ENCODE assay signal across 8 cellular contexts in the genomic region with DNA sequence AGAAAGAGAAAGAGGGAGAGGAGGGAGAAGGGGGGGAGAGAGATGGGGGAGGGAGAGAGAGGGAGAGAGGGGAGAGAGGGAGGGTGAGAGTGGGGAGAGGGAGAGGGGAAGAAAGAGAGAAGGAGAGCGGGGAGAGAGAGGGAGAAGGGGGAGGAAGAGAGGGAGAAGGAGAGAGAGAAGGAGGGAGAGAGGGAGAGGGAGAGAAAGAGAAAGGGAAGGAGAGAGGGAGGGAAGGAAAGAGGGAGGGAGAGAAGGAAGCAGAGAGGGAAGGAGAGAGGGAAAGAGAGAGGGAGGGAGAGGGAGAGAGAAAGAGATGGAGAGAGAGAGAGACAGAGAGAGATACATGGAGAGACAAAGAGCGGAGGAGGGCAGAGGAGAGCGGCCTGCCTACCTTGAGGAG. TPM values are rescaled to one million over a fixed set of nuclear protein-coding genes. Genes with fewer than 3 reads are reported as not detected.
"Had no signal": no experiment of that assay in that cellular context is flagged by ENCODE, and none has a peak within 500 bp of the region (broad histone marks: within the 10 kb centered on the region; RNA-seq: fewer than 3 reads in every experiment).

No MANE protein-coding gene starts in this region.

- FAIRE-seq: H54 had no signal

- H3K4me3 ChIP-seq: GM23248 had no signal

- H3K9ac ChIP-seq: GM23248 had no signal

- H2AFZ ChIP-seq: GM23248 had no signal

- DNase-seq: GM23248, GOT3, H9, HCEC 1CT, HFFc6, KG1 had no signal

- H3K27ac ChIP-seq: GM23248 had no signal

RNA-seq across cellular contexts. Expression of a gene that starts 23.8 kb away (rescaled TPM):
- total RNA-seq: GM23248, HFFc6 had no signal
- polyA plus RNA-seq: GM23248, IgD-negative memory B cell had no signal

RNA-seq across cellular contexts. Expression of a gene that starts 24.6 kb away (rescaled TPM):
- total RNA-seq: GM23248, HFFc6 had no signal
- polyA plus RNA-seq: GM23248, IgD-negative memory B cell had no signal
